19 cellular contexts compared by ENCODE assay signal in genomic region chr15:51947124-51947523, GRCh38. TPM values are rescaled to one million over a fixed set of nuclear protein-coding genes. Genes with fewer than 3 reads are reported as not detected.
DNase-seq lines count a peak whose midpoint lies in the region; ATAC-seq and TF ChIP-seq lines count a peak whose summit lies in the region.
"Had no signal": no experiment of that assay in that cellular context is flagged by ENCODE, and none has a peak within 500 bp of the region (broad histone marks: within the 10 kb centered on the region; RNA-seq: fewer than 3 reads in every experiment).

No MANE protein-coding gene starts in this region.

- no peaks in the 10 kb centered on the region for H3K9me2 ChIP-seq in SK-N-SH

- peak overlapping the region; percentile 71 for H3K27ac Mint-ChIP-seq in activated naive CD4-positive, alpha-beta T cell treated with anti-CD3 and anti-CD28 coated beads for 36 hours
- H3K27ac Mint-ChIP-seq in activated CD8-positive, alpha-beta T cell treated with anti-CD3 and anti-CD28 coated beads, Interleukin-2, amount 10 ng/mL, durations not matched to agents 7 days and 5 days, result peak overlapping the region; percentile 23
- peak overlapping the region; percentile 82 for H3K27ac Mint-ChIP-seq in stimulated activated effector memory CD8-positive, alpha-beta T cell treated with anti-CD3 and anti-CD28 coated beads, Interleukin-12 subunit alpha, Interleukin-12 subunit beta, amount 100 ng/mL, for 72 hours
- H3K27ac Mint-ChIP-seq: B cell had no signal

- TF ChIP-seq RAD21 in SK-N-SH (IDR thresholded peaks at IDR 0.05; ENCODE audit: low read length), result no peak

- no peak for TF ChIP-seq CTCF in SK-N-SH (IDR thresholded peaks at IDR 0.05)

- DNase-seq in SK-N-SH (no peak), COLO829 (ENCODE audit: low spot score) (no peak), MV-4-11 (lab: John Stamatoyannopoulos, UW) (no peak)
- DNase-seq in activated naive CD4-positive, alpha-beta T cell treated with anti-CD3 and anti-CD28 coated beads for 36 hours, result no peak
- DNase-seq in activated naive CD4-positive, alpha-beta T cell (lab: John Stamatoyannopoulos, UW), result no peak
- no peak for DNase-seq in activated CD8-positive, alpha-beta T cell treated with anti-CD3 and anti-CD28 coated beads, Interleukin-2, amount 10 ng/mL, durations not matched to agents 7 days and 5 days
- DNase-seq in stimulated activated effector memory CD8-positive, alpha-beta T cell treated with anti-CD3 and anti-CD28 coated beads, Interleukin-12 subunit alpha, Interleukin-12 subunit beta, amount 100 ng/mL, for 72 hours (ENCODE audit: low spot score in 2 of 2), result no peak
- DNase-seq: CD4-positive, alpha-beta memory T cell; DMS79; H7; Karpas-422; MG63; NCI-H1092 treated with DMSO at 0.1 percent for 48 hours; NCI-H2081 treated with DMSO at 0.1 percent for 48 hours; NCI-H510A treated with DMSO at 0.1 percent for 48 hours; NCI-H82 had no signal

- H3K9me3 ChIP-seq in SK-N-SH, result no peaks in the 10 kb centered on the region
- H3K9me3 ChIP-seq: MG63 had no signal

- no peak overlapping the region for H3K4me3 ChIP-seq in SK-N-SH (ENCODE audit: low read depth in 2 of 2, low read length in 1 of 2)
- H3K4me3 ChIP-seq: MG63 had no signal

- 79% methylated on average over 2 of the region's 2 CpGs for WGBS in SK-N-SH (ENCODE audit: low lambda C conversion rate)

- no peaks in the 10 kb centered on the region for H3K9me3 Mint-ChIP-seq in activated naive CD4-positive, alpha-beta T cell treated with anti-CD3 and anti-CD28 coated beads for 36 hours
- H3K9me3 Mint-ChIP-seq in activated CD8-positive, alpha-beta T cell treated with anti-CD3 and anti-CD28 coated beads, Interleukin-2, amount 10 ng/mL, durations not matched to agents 7 days and 5 days (ENCODE audit: insufficient read depth), result no peaks in the 10 kb centered on the region
- no peaks in the 10 kb centered on the region for H3K9me3 Mint-ChIP-seq in stimulated activated effector memory CD8-positive, alpha-beta T cell treated with anti-CD3 and anti-CD28 coated beads, Interleukin-12 subunit alpha, Interleukin-12 subunit beta, amount 100 ng/mL, for 72 hours
- H3K9me3 Mint-ChIP-seq: CD4-positive, alpha-beta memory T cell had no signal

- H3K4me2 ChIP-seq in SK-N-SH, result no peak overlapping the region

- intact Hi-C loops in activated naive CD4-positive, alpha-beta T cell treated with anti-CD3 and anti-CD28 coated beads for 36 hours (cut with micrococcal nuclease), result no loop called here

- no peak overlapping the region for H3K9ac ChIP-seq in SK-N-SH

- H2AFZ ChIP-seq in SK-N-SH (ENCODE audit: low read depth), result no peak overlapping the region

- no peak for TF ChIP-seq EP300 in SK-N-SH (IDR thresholded peaks at IDR 0.05; ENCODE audit: borderline replicate concordance in 1 of 2, low read depth in 1 of 2, low read length in 1 of 2)

- POLR2A ChIA-PET in SK-N-SH (lab: Yijun Ruan, JAX), result no interaction called here
- POLR2A ChIA-PET in activated CD8-positive, alpha-beta T cell treated with anti-CD3 and anti-CD28 coated beads, Interleukin-2, amount 10 ng/mL, durations not matched to agents 7 days and 5 days (lab: Charles Lee), result interaction anchor here (0.6 kb wide), 2 partner anchors 10 to 703 kb away, joined by 3 read pairs; no protein-coding TSS in a partner anchor

- H3K27me3 ChIP-seq in SK-N-SH (ENCODE audit: insufficient read depth), result no peaks in the 10 kb centered on the region
- H3K27me3 ChIP-seq: MG63 had no signal

- no peak overlapping the region for H3K27ac ChIP-seq in SK-N-SH (ENCODE audit: low read depth in 2 of 2, low read length in 1 of 2)
- H3K27ac ChIP-seq: 22Rv1 had no signal

- H3F3A ChIP-seq in SK-N-SH (replicated peaks; ENCODE audit: insufficient read depth), result no peaks in the 10 kb centered on the region

- H3K79me2 ChIP-seq in SK-N-SH (ENCODE audit: insufficient read depth), result peaks cover 6% of the 10 kb centered on the region; the same call in 1 of the 2 replicates

- no peaks in the 10 kb centered on the region for H3K27me3 Mint-ChIP-seq in activated naive CD4-positive, alpha-beta T cell treated with anti-CD3 and anti-CD28 coated beads for 36 hours (ENCODE audit: low read depth)
- no peaks in the 10 kb centered on the region for H3K27me3 Mint-ChIP-seq in activated CD8-positive, alpha-beta T cell treated with anti-CD3 and anti-CD28 coated beads, Interleukin-2, amount 10 ng/mL, durations not matched to agents 7 days and 5 days (ENCODE audit: low read depth)
- H3K27me3 Mint-ChIP-seq: B cell; CD4-positive, alpha-beta memory T cell had no signal

- no peaks in the 10 kb centered on the region for H3K4me1 ChIP-seq in SK-N-SH (ENCODE audit: control insufficient read depth in 1 of 2, insufficient read depth in 2 of 2, low read depth in 1 of 2, low read length in 1 of 2)

- peaks cover 45% of the 10 kb centered on the region for H3K36me3 Mint-ChIP-seq in activated naive CD4-positive, alpha-beta T cell treated with anti-CD3 and anti-CD28 coated beads for 36 hours (ENCODE audit: low read depth)
- peaks cover 65% of the 10 kb centered on the region for H3K36me3 Mint-ChIP-seq in activated CD8-positive, alpha-beta T cell treated with anti-CD3 and anti-CD28 coated beads, Interleukin-2, amount 10 ng/mL, durations not matched to agents 7 days and 5 days (ENCODE audit: low read depth)
- peaks cover 99% of the 10 kb centered on the region for H3K36me3 Mint-ChIP-seq in stimulated activated effector memory CD8-positive, alpha-beta T cell treated with anti-CD3 and anti-CD28 coated beads, Interleukin-12 subunit alpha, Interleukin-12 subunit beta, amount 100 ng/mL, for 72 hours

- ATAC-seq in SK-N-SH treated with all-trans-retinoic acid at 6 μM for 48 hours, result no peak
- ATAC-seq in activated CD8-positive, alpha-beta T cell treated with anti-CD3 and anti-CD28 coated beads, Interleukin-2, amount 10 ng/mL, durations not matched to agents 7 days and 5 days, result no peak
- peak; percentile 43 for ATAC-seq in stimulated activated effector memory CD8-positive, alpha-beta T cell treated with anti-CD3 and anti-CD28 coated beads, Interleukin-12 subunit alpha, Interleukin-12 subunit beta, amount 100 ng/mL, for 72 hours

- H3K4me1 Mint-ChIP-seq in activated naive CD4-positive, alpha-beta T cell treated with anti-CD3 and anti-CD28 coated beads for 36 hours (ENCODE audit: low read depth), result peaks cover 8% of the 10 kb centered on the region
- no peaks in the 10 kb centered on the region for H3K4me1 Mint-ChIP-seq in activated CD8-positive, alpha-beta T cell treated with anti-CD3 and anti-CD28 coated beads, Interleukin-2, amount 10 ng/mL, durations not matched to agents 7 days and 5 days (ENCODE audit: low read depth)
- H3K4me1 Mint-ChIP-seq in stimulated activated effector memory CD8-positive, alpha-beta T cell treated with anti-CD3 and anti-CD28 coated beads, Interleukin-12 subunit alpha, Interleukin-12 subunit beta, amount 100 ng/mL, for 72 hours, result peaks cover 21% of the 10 kb centered on the region
- H3K4me1 Mint-ChIP-seq: B cell had no signal

- no peaks in the 10 kb centered on the region for H4K20me1 ChIP-seq in SK-N-SH (ENCODE audit: insufficient read depth)

- peaks cover 70% of the 10 kb centered on the region in 2 experiments for H3K36me3 ChIP-seq in SK-N-SH (replicated peaks in 1 of 2; ENCODE audit: control insufficient read depth in 1 of 2, insufficient read depth in 2 of 2, low read length in 1 of 2)

- CTCF ChIA-PET in SK-N-SH (lab: Yijun Ruan, JAX), result no interaction called here
- CTCF ChIA-PET in activated naive CD4-positive, alpha-beta T cell treated with anti-CD3 and anti-CD28 coated beads for 36 hours (lab: Charles Lee), result interaction anchor here (0.6 to 0.8 kb wide), 4 partner anchors 34 to 130 kb away, joined by 3 to 4 read pairs (median 4); no protein-coding TSS in a partner anchor
- CTCF ChIA-PET in activated CD8-positive, alpha-beta T cell treated with anti-CD3 and anti-CD28 coated beads, Interleukin-2, amount 10 ng/mL, durations not matched to agents 7 days and 5 days (lab: Charles Lee), result interaction anchor here (1.0 kb wide), 1 partner anchor 17 kb away, joined by 3 read pairs; no protein-coding TSS in a partner anchor

- H3K4me3 Mint-ChIP-seq in activated naive CD4-positive, alpha-beta T cell treated with anti-CD3 and anti-CD28 coated beads for 36 hours, result no peak overlapping the region
- H3K4me3 Mint-ChIP-seq in activated CD8-positive, alpha-beta T cell treated with anti-CD3 and anti-CD28 coated beads, Interleukin-2, amount 10 ng/mL, durations not matched to agents 7 days and 5 days, result no peak overlapping the region
- H3K4me3 Mint-ChIP-seq in stimulated activated effector memory CD8-positive, alpha-beta T cell treated with anti-CD3 and anti-CD28 coated beads, Interleukin-12 subunit alpha, Interleukin-12 subunit beta, amount 100 ng/mL, for 72 hours, result no peak overlapping the region
- H3K4me3 Mint-ChIP-seq: B cell; CD4-positive, alpha-beta memory T cell had no signal

TF ChIP-seq in SK-N-SH, 30 proteins besides CTCF, POLR2A, EP300 and RAD21:
- TF ChIP-seq JUND (IDR thresholded peaks at IDR 0.05) (0 out of 2 replicates have a peak, but pooled peaks have one; percentile 7), FOXM1 (IDR thresholded peaks at IDR 0.05; ENCODE audit: low read depth) (no peak)

TF ChIP-seq in SK-N-SH treated with all-trans-retinoic acid at 6 μM for 48 hours, 23 proteins besides CTCF, POLR2A, EP300 and RAD21 (continues in another document):
- no peak for TF ChIP-seq POU6F1 (CRISPR knock-in tag; IDR thresholded peaks at IDR 0.05; ENCODE audit: borderline replicate concordance, low read depth)

RNA-seq across cellular contexts. Expression of gene LEO1, which starts 24.5 kb away (rescaled TPM):
- 6.7 and 7.0 TPM in 2 replicates for polyA plus RNA-seq in SK-N-SH (2012; rRNA removed)
- 11.1 and 20.0 TPM in 2 replicates for polyA plus RNA-seq in SK-N-SH (2012; cell fraction: cytosol; rRNA removed)
- polyA plus RNA-seq in SK-N-SH (2012; cell fraction: nucleus; rRNA removed), result 4.6 and 7.8 TPM in 2 replicates
- 10 to 100 TPM; 21.0 to 23.8 TPM for total RNA-seq in activated naive CD4-positive, alpha-beta T cell treated with anti-CD3 and anti-CD28 coated beads for 36 hours
- total RNA-seq in activated CD8-positive, alpha-beta T cell treated with anti-CD3 and anti-CD28 coated beads, Interleukin-2, amount 10 ng/mL, durations not matched to agents 7 days and 5 days, result 10 to 100 TPM; 30.3 to 33.4 TPM

Comparison
In these comparisons a context has a peak if more than half of its experiments do, and no peak if none do; other contexts are left out.
1. H3K27ac Mint-ChIP-seq: peak in every context shown above with its lines; median percentile 82 in stimulated activated effector memory CD8-positive, alpha-beta T cell treated with anti-CD3 and anti-CD28 coated beads, Interleukin-12 subunit alpha, Interleukin-12 subunit beta, amount 100 ng/mL, for 72 hours; 71 in activated naive CD4-positive, alpha-beta T cell treated with anti-CD3 and anti-CD28 coated beads for 36 hours; 23 in activated CD8-positive, alpha-beta T cell treated with anti-CD3 and anti-CD28 coated beads, Interleukin-2, amount 10 ng/mL, durations not matched to agents 7 days and 5 days.